9 cellular contexts compared by ENCODE assay signal in genomic region chr22:23565288-23565941, GRCh38. TPM values are rescaled to one million over a fixed set of nuclear protein-coding genes. Genes with fewer than 3 reads are reported as not detected.
DNase-seq lines count a peak whose midpoint lies in the region; ATAC-seq, FAIRE-seq and TF ChIP-seq lines count a peak whose summit lies in the region.
"Had no signal": no experiment of that assay in that cellular context is flagged by ENCODE, and none has a peak within 500 bp of the region (broad histone marks: within the 10 kb centered on the region; RNA-seq: fewer than 3 reads in every experiment).

No MANE protein-coding gene starts in this region.

- no peak overlapping the region for H3K56ac ChIP-seq in H1 (replicated peaks; ENCODE audit: insufficient read length, low read depth, low read length)

- FAIRE-seq in H1 (lab: Jason Lieb, UNC): no peak

- H2AK5ac ChIP-seq in H1 (ENCODE audit: low read depth, low read length): no peak overlapping the region
- H2AK5ac ChIP-seq in neuronal stem cell (ENCODE audit: low read depth, low read length): peak overlapping the region; percentile 88

- H3K79me2 ChIP-seq in H1 (ENCODE audit: control insufficient read depth in 1 of 2, insufficient read depth in 2 of 2, low read length in 2 of 2): no peaks in the 10 kb centered on the region

- H3K79me1 ChIP-seq in H1 (ENCODE audit: low read depth, low read length): no peaks in the 10 kb centered on the region
- no peaks in the 10 kb centered on the region for H3K79me1 ChIP-seq in neuronal stem cell (ENCODE audit: low read depth, low read length)

- H3K27ac ChIP-seq in Panc1 (ENCODE audit: low read length) (no peak overlapping the region), H1 (ENCODE audit: low read depth, low read length) (no peak overlapping the region), neuronal stem cell (replicated peaks; ENCODE audit: low read length) (peak overlapping the region; percentile 12)

- H3K18ac ChIP-seq in H1 (ENCODE audit: extremely low read depth, low read length): no peak overlapping the region; the same call in 1 of the 2 replicates
- peak overlapping the region; percentile 71 for H3K18ac ChIP-seq in neuronal stem cell (ENCODE audit: low read length)

- H2AFZ ChIP-seq in H1 (ENCODE audit: low read length) (0 out of 2 replicates have a peak overlapping the region, but pooled peaks have one; percentile 25), neuronal stem cell (ENCODE audit: low read length) (peak overlapping the region; percentile 97)

- H4K91ac ChIP-seq in H1 (replicated peaks; ENCODE audit: insufficient read length, low read length): no peak overlapping the region
- no peak overlapping the region for H4K91ac ChIP-seq in neuronal stem cell (ENCODE audit: low read depth, low read length, poor library complexity)

- H3K14ac ChIP-seq in H1 (ENCODE audit: insufficient read length): no peak overlapping the region
- H3K14ac ChIP-seq in neuronal stem cell (ENCODE audit: low read length): no peak overlapping the region

- no peak overlapping the region for H4K5ac ChIP-seq in H1 (ENCODE audit: insufficient read length, low read depth, low read length)

- peaks cover 11% of the 10 kb centered on the region; the same call in 1 of the 2 replicates for H3K23me2 ChIP-seq in H1 (ENCODE audit: low read depth, low read length)

- H2BK15ac ChIP-seq in H1 (ENCODE audit: low read length) (no peak overlapping the region), neuronal stem cell (ENCODE audit: low read length) (no peak overlapping the region)

- no peak; the same call in 1 of the 2 replicates for TF ChIP-seq CTCF in Panc1 (IDR thresholded peaks at IDR 0.05)
- peak in 2 of 3 experiments; percentile 39 to 46; a peak in 3 of 4 replicates for TF ChIP-seq CTCF in H1 (IDR thresholded peaks at IDR 0.05; ENCODE audit: control extremely low read depth in 1 of 3, insufficient read depth in 1 of 3, low read depth in 1 of 3, low read length in 3 of 3)

- 8% methylated on average over 12 of the region's 12 CpGs; no CpG with 5 or more reads in 1 of the 2 experiments for WGBS in H1 (ENCODE audit: extremely low coverage in 1 of 2, insufficient coverage in 1 of 2, insufficient read length in 1 of 2, insufficient replicate concordance in 2 of 2, low coverage in 1 of 2, low lambda C conversion rate in 2 of 2, missing lambda C conversion rate in 1 of 2), 2 experiments
- no CpG with 5 or more reads among the region's 12 CpGs for WGBS in neuronal stem cell (ENCODE audit: extremely low coverage in 2 of 2, insufficient read length in 2 of 2, insufficient replicate concordance in 1 of 2), 2 donors

- no peak overlapping the region for H2BK20ac ChIP-seq in H1 (ENCODE audit: low read length)

- H3K36me3 ChIP-seq in Panc1 (ENCODE audit: control insufficient read depth, insufficient read depth, low read length): no peaks in the 10 kb centered on the region
- H3K36me3 ChIP-seq in H1 (ENCODE audit: control insufficient read depth in 2 of 4, insufficient read depth in 4 of 4, low read length in 3 of 4): no peaks in the 10 kb centered on the region
- H3K36me3 ChIP-seq in neuronal stem cell (replicated peaks in 1 of 2; ENCODE audit: control insufficient read depth in 2 of 2, insufficient read depth in 2 of 2, low read length in 2 of 2): no peaks in the 10 kb centered on the region

- POLR2A ChIA-PET in Panc1 (lab: Charles Lee): no interaction called here
- POLR2A ChIA-PET in H1 (lab: Charles Lee; ENCODE audit: partially characterized antibody): no interaction called here

- H4K8ac ChIP-seq in H1 (ENCODE audit: extremely low read depth, insufficient read depth, low read length): no peak overlapping the region; the same call in 1 of the 2 replicates
- no peak overlapping the region for H4K8ac ChIP-seq in neuronal stem cell (ENCODE audit: low read depth, low read length)

- TF ChIP-seq EP300 in H1 (IDR thresholded peaks at IDR 0.05; ENCODE audit: borderline replicate concordance in 1 of 2, low read depth in 2 of 2, low read length in 2 of 2): no peak

- no peak for TF ChIP-seq POLR2A in H1 (IDR thresholded peaks at IDR 0.05; ENCODE audit: control extremely low read depth in 1 of 2, low read depth in 2 of 2, low read length in 2 of 2)

- H3K27me3 ChIP-seq in Panc1 (ENCODE audit: control insufficient read depth, insufficient read depth, low read length): no peaks in the 10 kb centered on the region
- peaks cover 4 to 39% (median 25%) of the 10 kb centered on the region in 4 experiments for H3K27me3 ChIP-seq in H1 (replicated peaks in 1 of 4; ENCODE audit: control insufficient read depth in 3 of 4, extremely low read depth in 1 of 4, insufficient read depth in 3 of 4, low read length in 3 of 4)
- H3K27me3 ChIP-seq in neuronal stem cell (ENCODE audit: control insufficient read depth in 3 of 3, insufficient read depth in 3 of 3, low read depth in 1 of 3, low read length in 3 of 3): peaks cover 0 to 16% (median 13%) of the 10 kb centered on the region in 3 experiments

- no TSS peak for BruUV-seq in Panc1 (replicated peaks; lab: Mats Ljungman, UMichigan)

- H3K9me3 ChIP-seq in Panc1 (ENCODE audit: control insufficient read depth, insufficient read depth, low read depth, low read length) (no peaks in the 10 kb centered on the region), H1 (ENCODE audit: insufficient read depth in 2 of 2, low read depth in 1 of 2, low read length in 1 of 2) (no peaks in the 10 kb centered on the region), neuronal stem cell (replicated peaks in 1 of 2; ENCODE audit: control insufficient read depth in 2 of 2, insufficient read depth in 1 of 2, low read depth in 1 of 2, low read length in 2 of 2) (no peaks in the 10 kb centered on the region)

- peaks cover 0 to 3% of the 10 kb centered on the region in 2 experiments for H4K20me1 ChIP-seq in H1 (replicated peaks in 1 of 2; ENCODE audit: control insufficient read depth in 1 of 2, insufficient read depth in 2 of 2, low read length in 2 of 2)

- in situ Hi-C loops in Panc1 (cut with HindIII; ENCODE audit: low pct_unique_long_range_greater_than_20kb, low sequenced_read_pairs): no loop called here

- peak overlapping the region; percentile 75; the same call in 1 of the 2 replicates for H2BK12ac ChIP-seq in H1 (ENCODE audit: low read depth, low read length)
- no peak overlapping the region for H2BK12ac ChIP-seq in neuronal stem cell (ENCODE audit: low read length)

- TF ChIP-seq RAD21 in H1 (IDR thresholded peaks at IDR 0.05 in 1 of 2, conservative IDR thresholded peaks at IDR 0.05 in 1 of 2; ENCODE audit: low read depth in 2 of 2, low read length in 2 of 2): no peak; a peak in 1 of 4 replicates

- H3K4me1 ChIP-seq in Panc1 (ENCODE audit: control insufficient read depth, insufficient read depth, low read length) (no peaks in the 10 kb centered on the region), H1 (replicated peaks in 1 of 4; ENCODE audit: control insufficient read depth in 3 of 4, insufficient read depth in 4 of 4, low read length in 3 of 4) (peaks cover 0 to 14% (median 10%) of the 10 kb centered on the region in 4 experiments; a peak in 6 of 7 replicates), neuronal stem cell (ENCODE audit: control insufficient read depth in 2 of 2, insufficient read depth in 1 of 2, low read depth in 1 of 2, low read length in 2 of 2) (peaks cover 10 to 14% of the 10 kb centered on the region in 2 donors)

- H3K23ac ChIP-seq in H1 (ENCODE audit: insufficient read length) (no peak overlapping the region), neuronal stem cell (ENCODE audit: low read depth, low read length, poor library complexity) (no peak overlapping the region)

- CTCF ChIA-PET in Panc1 (lab: Charles Lee): interaction anchor here (0.6 kb wide), 2 partner anchors 26 to 107 kb away, joined by 4 to 11 read pairs; no protein-coding TSS in a partner anchor
- CTCF ChIA-PET in H1 (lab: Charles Lee; ENCODE audit: partially characterized antibody): interaction anchor here (0.6 to 4.2 kb wide), 3 partner anchors 13 to 368 kb away, joined by 3 to 17 read pairs (median 4); no protein-coding TSS in a partner anchor

- H3K9ac ChIP-seq in H1 (replicated peaks in 1 of 4; ENCODE audit: extremely low read depth in 1 of 4, low read depth in 3 of 4, low read length in 3 of 4): no peak overlapping the region
- H3K9ac ChIP-seq in neuronal stem cell (ENCODE audit: low read depth, low read length, poor library complexity): peak overlapping the region; percentile 21

- H3K4me3 ChIP-seq in Panc1 (ENCODE audit: low read depth in 2 of 2, low read length in 2 of 2): peak overlapping the region; percentile 37 to 48
- peak overlapping the region; percentile 37 to 89 (median 45) for H3K4me3 ChIP-seq in H1 (ENCODE audit: extremely low read depth in 1 of 4, insufficient read depth in 2 of 4, low read depth in 3 of 4, low read length in 4 of 4)
- H3K4me3 ChIP-seq in neuronal stem cell (ENCODE audit: low read length in 2 of 2): peak overlapping the region; percentile 39 to 78

- no peak overlapping the region for H2BK120ac ChIP-seq in H1 (replicated peaks; ENCODE audit: low read depth, low read length)
- no peak overlapping the region for H2BK120ac ChIP-seq in neuronal stem cell (ENCODE audit: low read depth, low read length)

- intact Hi-C loops in Panc1 (cut with micrococcal nuclease; ENCODE audit: unreplicated experiment): no loop called here

- peak; percentile 71 for ATAC-seq in Panc1
- ATAC-seq in HG02973 (IDR thresholded peaks at IDR 0.05; ENCODE audit: unreplicated experiment): no peak
- no peak for ATAC-seq in HG02588 (IDR thresholded peaks at IDR 0.05; ENCODE audit: unreplicated experiment)

- DNase-seq in NCI-H510A treated with DMSO at 0.1 percent for 48 hours (lab: John Stamatoyannopoulos, UW) (peak; percentile 11), NCI-H510A (lab: John Stamatoyannopoulos, UW) (no peak), Panc1 (ENCODE audit: low read depth, low spot score) (no peak), H1 (ENCODE audit: low read depth in 1 of 2, low spot score in 2 of 2) (peak in 1 of 2 experiments; percentile 76), neuronal stem cell (ENCODE audit: low spot score) (peak; percentile 31), NCI-H2081 (lab: John Stamatoyannopoulos, UW) (no peak)

- no peak overlapping the region for H2BK5ac ChIP-seq in H1 (ENCODE audit: low read depth, low read length)
- peak overlapping the region; percentile 54 for H2BK5ac ChIP-seq in neuronal stem cell (ENCODE audit: low read length)

- H3K4ac ChIP-seq in H1 (replicated peaks; ENCODE audit: insufficient read length, low read depth, low read length) (no peak overlapping the region), neuronal stem cell (ENCODE audit: low read length) (no peak overlapping the region)

- peak overlapping the region; percentile 93 for H3K4me2 ChIP-seq in H1 (ENCODE audit: insufficient read depth in 1 of 2, low read depth in 2 of 2, low read length in 2 of 2)
- peak overlapping the region; percentile 73 for H3K4me2 ChIP-seq in neuronal stem cell (ENCODE audit: insufficient read depth, low read length, poor library complexity, severe bottlenecking)

RNA-seq across cellular contexts. Expression of gene IGLL1, which starts 14.7 kb away (rescaled TPM):
- not detected for total RNA-seq in Panc1 (2021; ENCODE audit: unreplicated experiment)
- polyA plus RNA-seq in Panc1 (2012; ENCODE audit: insufficient read length): not detected
- total RNA-seq in H1 (2021; fragmentation: NEBNext Ultra II Directional; extraction: Animal tissue kit (Norgen Biotek cat#: 25700)): not detected in 2 replicates
- not detected in 2 replicates for polyA plus RNA-seq in H1 (2011; rRNA removed)
- polyA plus RNA-seq in H1 (2011; cell fraction: cytosol; rRNA removed): not detected
- 0.21 TPM for polyA plus RNA-seq in H1 (2011; cell fraction: nucleus; rRNA removed)
- not detected in 4 replicates for polyA plus RNA-seq in H1 (2012, experiment 1 of 2)
- polyA plus RNA-seq in H1 (2012, experiment 2 of 2): not detected
- polyA plus RNA-seq in H1 (2013, experiment 1 of 2): not detected
- polyA plus RNA-seq in H1 (2013, experiment 2 of 2): not detected
- not detected in 2 replicates for polyA minus RNA-seq in H1 (2011; rRNA and poly(A)+ RNA removed)
- polyA minus RNA-seq in H1 (2011; cell fraction: cytosol; rRNA and poly(A)+ RNA removed): not detected
- polyA minus RNA-seq in H1 (2011; cell fraction: nucleus; rRNA and poly(A)+ RNA removed): not detected
- polyA plus RNA-seq in neuronal stem cell (2013, experiment 1 of 2): not detected
- not detected for polyA plus RNA-seq in neuronal stem cell (2013, experiment 2 of 2)
- total RNA-seq: pulmonary artery endothelial cell had no signal

Comparison
In these comparisons a context has a peak if more than half of its experiments do, and no peak if none do; other contexts are left out.
1. DNase-seq: peak in NCI-H510A treated with DMSO at 0.1 percent for 48 hours (single experiment) and neuronal stem cell (single experiment); none in NCI-H510A (single experiment), Panc1 (single experiment) and NCI-H2081 (0 of 2).
2. Peak in every context shown above with its lines, with median percentiles within 50 percentile points of each other: H3K4me3 ChIP-seq.